9 cellular contexts compared by ENCODE assay signal in genomic region chr2:69159988-69160387, GRCh38.
DNase-seq lines count a peak whose midpoint lies in the region; ATAC-seq and TF ChIP-seq lines count a peak whose summit lies in the region.
"Had no signal": no experiment of that assay in that cellular context is flagged by ENCODE, and none has a peak within 500 bp of the region (broad histone marks: within the 10 kb centered on the region; RNA-seq: fewer than 3 reads in every experiment).

No MANE protein-coding gene starts in this region.

- H3K27ac ChIP-seq in SK-N-SH (ENCODE audit: low read depth in 2 of 2, low read length in 1 of 2) (peak overlapping the region in 1 of 2 experiments; percentile 44; a peak in 3 of 4 replicates), gastroesophageal sphincter (peak overlapping the region in 3 of 4 donors; percentile 32 to 49 (median 39)), transverse colon (no peak overlapping the region), suprapubic skin (no peak overlapping the region)

- H4K20me1 ChIP-seq in SK-N-SH (ENCODE audit: insufficient read depth) = no peaks in the 10 kb centered on the region

- ATAC-seq in SK-N-SH treated with all-trans-retinoic acid at 6 μM for 48 hours (no peak), gastroesophageal sphincter (no peak)

- H3K4me1 ChIP-seq in SK-N-SH (ENCODE audit: control insufficient read depth in 1 of 2, insufficient read depth in 2 of 2, low read depth in 1 of 2, low read length in 1 of 2) (peaks cover 32 to 47% of the 10 kb centered on the region in 2 experiments), gastroesophageal sphincter (peaks cover 6 to 56% (median 20%) of the 10 kb centered on the region in 3 donors), transverse colon (peaks cover 15 to 34% (median 18%) of the 10 kb centered on the region in 4 donors), suprapubic skin (peaks cover 45% of the 10 kb centered on the region)

- H3K27me3 ChIP-seq in SK-N-SH (ENCODE audit: insufficient read depth) (no peaks in the 10 kb centered on the region), gastroesophageal sphincter (no peaks in the 10 kb centered on the region), transverse colon (no peaks in the 10 kb centered on the region), suprapubic skin (no peaks in the 10 kb centered on the region)

- H3K9me2 ChIP-seq in SK-N-SH = no peaks in the 10 kb centered on the region

- no peak overlapping the region for H3K4me2 ChIP-seq in SK-N-SH

- H3K9ac ChIP-seq in SK-N-SH = no peak overlapping the region

- peaks cover 36% of the 10 kb centered on the region for H3F3A ChIP-seq in SK-N-SH (replicated peaks; ENCODE audit: insufficient read depth)

- no peak overlapping the region for H3K4me3 ChIP-seq in SK-N-SH (ENCODE audit: low read depth in 2 of 2, low read length in 1 of 2)
- H3K4me3 ChIP-seq in gastroesophageal sphincter = no peak overlapping the region
- no peak overlapping the region for H3K4me3 ChIP-seq in transverse colon
- no peak overlapping the region for H3K4me3 ChIP-seq in suprapubic skin

- no peak for TF ChIP-seq CTCF in SK-N-SH (IDR thresholded peaks at IDR 0.05)
- TF ChIP-seq CTCF in gastroesophageal sphincter (IDR thresholded peaks at IDR 0.05) = no peak
- peak in 4 of 5 experiments; percentile 23 to 54 (median 32) for TF ChIP-seq CTCF in transverse colon (IDR thresholded peaks at IDR 0.05)
- peak in 1 of 2 donors; percentile 33 for TF ChIP-seq CTCF in suprapubic skin (IDR thresholded peaks at IDR 0.05)

- in situ Hi-C loops in transverse colon (cut with MboI; ENCODE audit: low pct_ligation_motif_present in 1 of 4, low pct_unique_long_range_greater_than_20kb in 1 of 4, low sequenced_read_pairs in 3 of 4) = no loop called here

- H3K9me3 ChIP-seq in SK-N-SH (no peaks in the 10 kb centered on the region), gastroesophageal sphincter (no peaks in the 10 kb centered on the region), transverse colon (no peaks in the 10 kb centered on the region), suprapubic skin (no peaks in the 10 kb centered on the region)

- peaks cover 37 to 46% of the 10 kb centered on the region in 2 experiments for H3K36me3 ChIP-seq in SK-N-SH (replicated peaks in 1 of 2; ENCODE audit: control insufficient read depth in 1 of 2, insufficient read depth in 2 of 2, low read length in 1 of 2)
- H3K36me3 ChIP-seq in gastroesophageal sphincter = peaks cover 0 to 28% of the 10 kb centered on the region in 2 donors
- H3K36me3 ChIP-seq in transverse colon = no peaks in the 10 kb centered on the region
- peaks cover 6% of the 10 kb centered on the region for H3K36me3 ChIP-seq in suprapubic skin

- TF ChIP-seq POLR2A in gastroesophageal sphincter (IDR thresholded peaks at IDR 0.05) = no peak
- TF ChIP-seq POLR2A in transverse colon (IDR thresholded peaks at IDR 0.05) = no peak
- no peak for TF ChIP-seq POLR2A in suprapubic skin (IDR thresholded peaks at IDR 0.05)

- intact Hi-C loops in transverse colon (cut with DNase I; ENCODE audit: low total_unique reads) = no loop called here

- POLR2A ChIA-PET in SK-N-SH (lab: Yijun Ruan, JAX) = no interaction called here

- no peak for TF ChIP-seq EP300 in SK-N-SH (IDR thresholded peaks at IDR 0.05; ENCODE audit: borderline replicate concordance in 1 of 2, low read depth in 1 of 2, low read length in 1 of 2)
- no peak for TF ChIP-seq EP300 in gastroesophageal sphincter (IDR thresholded peaks at IDR 0.05)
- no peak for TF ChIP-seq EP300 in transverse colon (IDR thresholded peaks at IDR 0.05; ENCODE audit: low read depth)
- TF ChIP-seq EP300 in suprapubic skin (IDR thresholded peaks at IDR 0.05) = no peak

- no peak for DNase-seq in SK-N-SH
- peak; percentile 49 for DNase-seq in RPMI7951 (ENCODE audit: low read depth)
- DNase-seq in transverse colon = peak; percentile 49
- DNase-seq in middle frontal gyrus (ENCODE audit: extremely low spot score, low spot score) = no peak
- no peak for DNase-seq in suprapubic skin (ENCODE audit: low spot score in 2 of 2)
- DNase-seq in dermis blood vessel endothelial cell = no peak
- DNase-seq: activated CD4-positive, alpha-beta T cell treated with anti-CD3 and anti-CD28 coated beads for 48 hours had no signal

- TF ChIP-seq RAD21 in SK-N-SH (IDR thresholded peaks at IDR 0.05; ENCODE audit: low read length) = peak; percentile 43; the same call in 1 of the 2 replicates

- no peak overlapping the region for H2AFZ ChIP-seq in SK-N-SH (ENCODE audit: low read depth)

- H3K79me2 ChIP-seq in SK-N-SH (ENCODE audit: insufficient read depth) = peaks cover 6% of the 10 kb centered on the region; the same call in 1 of the 2 replicates

- 92% methylated on average over 6 of the region's 6 CpGs for WGBS in SK-N-SH (ENCODE audit: low lambda C conversion rate)
- 67 to 81% methylated on average over 6 of the region's 6 CpGs for WGBS in gastroesophageal sphincter (ENCODE audit: low coverage in 1 of 2), 2 donors
- 67% methylated on average over 6 of the region's 6 CpGs; no CpG with 5 or more reads in 1 of the 2 donors for WGBS in transverse colon (ENCODE audit: low coverage in 1 of 2), 2 donors
- 43% methylated on average over 6 of the region's 6 CpGs for WGBS in suprapubic skin

- CTCF ChIA-PET in SK-N-SH (lab: Yijun Ruan, JAX) = interaction anchor here (0.8 to 5.9 kb wide), 3 partner anchors 43 to 156 kb away, joined by 3 to 27 read pairs (median 3); no protein-coding TSS in a partner anchor

TF ChIP-seq in SK-N-SH, 30 proteins besides CTCF, POLR2A, EP300 and RAD21 (continues in another document):
- TF ChIP-seq RXRA (IDR thresholded peaks at IDR 0.05; ENCODE audit: borderline replicate concordance, low read depth) (no peak), POLR2AphosphoS5 (IDR thresholded peaks at IDR 0.05; ENCODE audit: low read depth, low read length) (no peak), IRF3 (IDR thresholded peaks at IDR 0.05; ENCODE audit: low read depth, low read length) (no peak), RFX5 (IDR thresholded peaks at IDR 0.05; ENCODE audit: low read length) (no peak), PBX3 (IDR thresholded peaks at IDR 0.05) (no peak), MXI1 (IDR thresholded peaks at IDR 0.05; ENCODE audit: low read depth, low read length) (no peak), SIN3A (IDR thresholded peaks at IDR 0.05; ENCODE audit: borderline replicate concordance, low read depth, low read length) (no peak), SMC3 (IDR thresholded peaks at IDR 0.05; ENCODE audit: low read depth, low read length) (no peak), NRF1 (IDR thresholded peaks at IDR 0.05; ENCODE audit: low read depth, low read length) (no peak), YY1 (IDR thresholded peaks at IDR 0.05; ENCODE audit: low read depth) (no peak), GATA2 (CRISPR knock-in tag; IDR thresholded peaks at IDR 0.05) (no peak)

TF ChIP-seq in SK-N-SH treated with all-trans-retinoic acid at 6 μM for 48 hours, 23 proteins besides CTCF, POLR2A, EP300 and RAD21 (continues in another document):
- TF ChIP-seq ZNF8 (CRISPR knock-in tag; IDR thresholded peaks at IDR 0.05) = no peak
- no peak for TF ChIP-seq ZC3H10 (CRISPR knock-in tag; IDR thresholded peaks at IDR 0.05)
- TF ChIP-seq CSDC2 (CRISPR knock-in tag; IDR thresholded peaks at IDR 0.05) = no peak
- no peak for TF ChIP-seq ARNTL (CRISPR knock-in tag; IDR thresholded peaks at IDR 0.05; ENCODE audit: borderline replicate concordance, low read depth)
- no peak for TF ChIP-seq ISL1 (CRISPR knock-in tag; IDR thresholded peaks at IDR 0.05)
- TF ChIP-seq TCF4 (CRISPR knock-in tag; IDR thresholded peaks at IDR 0.05; ENCODE audit: borderline replicate concordance) = no peak
- TF ChIP-seq ZNF565 (CRISPR knock-in tag; conservative IDR thresholded peaks at IDR 0.05; ENCODE audit: low read depth) = no peak
- TF ChIP-seq, protein P1, sequence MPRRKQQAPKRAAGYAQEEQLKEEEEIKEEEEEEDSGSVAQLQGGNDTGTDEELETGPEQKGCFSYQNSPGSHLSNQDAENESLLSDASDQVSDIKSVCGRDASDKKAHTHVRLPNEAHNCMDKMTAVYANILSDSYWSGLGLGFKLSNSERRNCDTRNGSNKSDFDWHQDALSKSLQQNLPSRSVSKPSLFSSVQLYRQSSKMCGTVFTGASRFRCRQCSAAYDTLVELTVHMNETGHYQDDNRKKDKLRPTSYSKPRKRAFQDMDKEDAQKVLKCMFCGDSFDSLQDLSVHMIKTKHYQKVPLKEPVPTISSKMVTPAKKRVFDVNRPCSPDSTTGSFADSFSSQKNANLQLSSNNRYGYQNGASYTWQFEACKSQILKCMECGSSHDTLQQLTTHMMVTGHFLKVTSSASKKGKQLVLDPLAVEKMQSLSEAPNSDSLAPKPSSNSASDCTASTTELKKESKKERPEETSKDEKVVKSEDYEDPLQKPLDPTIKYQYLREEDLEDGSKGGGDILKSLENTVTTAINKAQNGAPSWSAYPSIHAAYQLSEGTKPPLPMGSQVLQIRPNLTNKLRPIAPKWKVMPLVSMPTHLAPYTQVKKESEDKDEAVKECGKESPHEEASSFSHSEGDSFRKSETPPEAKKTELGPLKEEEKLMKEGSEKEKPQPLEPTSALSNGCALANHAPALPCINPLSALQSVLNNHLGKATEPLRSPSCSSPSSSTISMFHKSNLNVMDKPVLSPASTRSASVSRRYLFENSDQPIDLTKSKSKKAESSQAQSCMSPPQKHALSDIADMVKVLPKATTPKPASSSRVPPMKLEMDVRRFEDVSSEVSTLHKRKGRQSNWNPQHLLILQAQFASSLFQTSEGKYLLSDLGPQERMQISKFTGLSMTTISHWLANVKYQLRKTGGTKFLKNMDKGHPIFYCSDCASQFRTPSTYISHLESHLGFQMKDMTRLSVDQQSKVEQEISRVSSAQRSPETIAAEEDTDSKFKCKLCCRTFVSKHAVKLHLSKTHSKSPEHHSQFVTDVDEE (CRISPR knock-in tag; IDR thresholded peaks at IDR 0.05) = no peak
- TF ChIP-seq BACH2 (CRISPR knock-in tag; IDR thresholded peaks at IDR 0.05; ENCODE audit: borderline replicate concordance) = no peak
- TF ChIP-seq, protein P2, sequence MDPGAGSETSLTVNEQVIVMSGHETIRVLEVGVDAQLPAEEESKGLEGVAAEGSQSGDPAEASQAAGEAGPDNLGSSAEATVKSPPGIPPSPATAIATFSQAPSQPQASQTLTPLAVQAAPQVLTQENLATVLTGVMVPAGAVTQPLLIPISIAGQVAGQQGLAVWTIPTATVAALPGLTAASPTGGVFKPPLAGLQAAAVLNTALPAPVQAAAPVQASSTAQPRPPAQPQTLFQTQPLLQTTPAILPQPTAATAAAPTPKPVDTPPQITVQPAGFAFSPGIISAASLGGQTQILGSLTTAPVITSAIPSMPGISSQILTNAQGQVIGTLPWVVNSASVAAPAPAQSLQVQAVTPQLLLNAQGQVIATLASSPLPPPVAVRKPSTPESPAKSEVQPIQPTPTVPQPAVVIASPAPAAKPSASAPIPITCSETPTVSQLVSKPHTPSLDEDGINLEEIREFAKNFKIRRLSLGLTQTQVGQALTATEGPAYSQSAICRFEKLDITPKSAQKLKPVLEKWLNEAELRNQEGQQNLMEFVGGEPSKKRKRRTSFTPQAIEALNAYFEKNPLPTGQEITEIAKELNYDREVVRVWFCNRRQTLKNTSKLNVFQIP (CRISPR knock-in tag; IDR thresholded peaks at IDR 0.05; ENCODE audit: borderline replicate concordance, low read depth) = no peak
- TF ChIP-seq OSR1 (CRISPR knock-in tag; IDR thresholded peaks at IDR 0.05) = no peak

Comparison
In these comparisons a context has a peak if more than half of its experiments do, and no peak if none do; other contexts are left out.
1. DNase-seq: peak in RPMI7951 (single experiment) and transverse colon (single experiment); none in SK-N-SH (single experiment), middle frontal gyrus (single experiment), suprapubic skin (0 of 2) and dermis blood vessel endothelial cell (single experiment).
2. H3K27ac ChIP-seq: peak in gastroesophageal sphincter (3 of 4); none in transverse colon (0 of 4) and suprapubic skin (single experiment).
3. CTCF ChIP-seq: peak in transverse colon (4 of 5); none in SK-N-SH (single experiment) and gastroesophageal sphincter (0 of 4).